Comparison of ENCODE assay signal across 15 cellular contexts in genomic region chr9:104903609-104904008, GRCh38. TPM values are rescaled to one million over a fixed set of nuclear protein-coding genes. Genes with fewer than 3 reads are reported as not detected.
A peak's percentile ranks its signal among the peaks of the same experiment; 100 is the strongest.
DNase-seq lines count a peak whose midpoint lies in the region; ATAC-seq and TF ChIP-seq lines count a peak whose summit lies in the region.
"Had no signal": no experiment of that assay in that cellular context is flagged by ENCODE, and none has a peak within 500 bp of the region (broad histone marks: within the 10 kb centered on the region; RNA-seq: fewer than 3 reads in every experiment).

No MANE protein-coding gene starts in this region.

- DNase-seq in EL (peak; percentile 13), RWPE1 (ENCODE audit: low spot score) (no peak), fibroblast of mammary gland (ENCODE audit: low read depth) (peak; percentile 73), mucosa of descending colon (no peak), HUDEP-2 (lab: John Stamatoyannopoulos, UW; ENCODE audit: unreplicated experiment in 76 of 76) (no peak), mesenteric fat pad (ENCODE audit: low spot score) (no peak)
- DNase-seq in activated CD4-positive, CD25-positive, alpha-beta regulatory T cell treated with anti-CD3 and anti-CD28 coated beads, Interleukin-2, amount 50 U/mL, for 72 hours: no peak
- DNase-seq: GF-D8, kidney glomerular epithelial cell, NCI-H1694 treated with DMSO at 0.1 percent for 48 hours, NCI-H526 treated with DMSO at 0.1 percent for 48 hours had no signal

- H3K36me3 ChIP-seq in mucosa of descending colon (ENCODE audit: low read depth): no peaks in the 10 kb centered on the region

- intact Hi-C loops in mucosa of descending colon (cut with DNase I, micrococcal nuclease): no loop called here

- POLR2A ChIA-PET in RWPE1 (lab: Yijun Ruan, JAX; ENCODE audit: low non-redundant PET): no interaction called here

- no peak for TF ChIP-seq CTCF in RWPE1 (conservative IDR thresholded peaks at IDR 0.05; ENCODE audit: low read depth)
- no peak for TF ChIP-seq CTCF in fibroblast of mammary gland (conservative IDR thresholded peaks at IDR 0.05; ENCODE audit: control insufficient read depth, insufficient read depth, low read depth, low read length)
- no peak for TF ChIP-seq CTCF in mucosa of descending colon (IDR thresholded peaks at IDR 0.05)

- CTCF ChIA-PET in RWPE1 (lab: Yijun Ruan, JAX): interaction anchor here (0.6 to 0.7 kb wide), 3 partner anchors 14 to 495 kb away, joined by 3 to 4 read pairs (median 3); no protein-coding TSS in a partner anchor

- no peaks in the 10 kb centered on the region for H3K9me3 ChIP-seq in mucosa of descending colon
- H3K9me3 ChIP-seq: heart left ventricle had no signal

- ATAC-seq in mucosa of descending colon: peak; percentile 37
- no peak for ATAC-seq in GM19324 (IDR thresholded peaks at IDR 0.05; ENCODE audit: low FRiP score, unreplicated experiment)
- ATAC-seq: activated T-helper 17 cell treated with anti-CD3 and anti-CD28 coated beads, Interleukin-2, amount 50 U/mL, for 72 hours had no signal

- H3K4me3 ChIP-seq in fibroblast of mammary gland (ENCODE audit: control insufficient read depth, low read depth, low read length) (no peak overlapping the region), mucosa of descending colon (no peak overlapping the region)
- H3K4me3 ChIP-seq: heart left ventricle had no signal

- H3K27ac ChIP-seq in RWPE1: peak overlapping the region; percentile 15; the same call in 1 of the 2 replicates
- H3K27ac ChIP-seq: epithelial cell of prostate had no signal

- H3K4me1 ChIP-seq in mucosa of descending colon (ENCODE audit: low read depth): peaks cover 10% of the 10 kb centered on the region

RNA-seq across cellular contexts. Expression of gene ABCA1, which starts 24.3 kb away (rescaled TPM):
- total RNA-seq in mucosa of descending colon (100 to 1,000 TPM in 1 of 3 donors, 10 to 100 TPM in 2; 26.6 to 111 (median 36.8) TPM), mesenteric fat pad (162 TPM)

Comparison
In these comparisons a context has a peak if more than half of its experiments do, and no peak if none do; other contexts are left out.
1. DNase-seq: peak in EL (single experiment) and fibroblast of mammary gland (single experiment); none in RWPE1 (single experiment), mucosa of descending colon (0 of 3), HUDEP-2 (0 of 76), mesenteric fat pad (single experiment) and activated CD4-positive, CD25-positive, alpha-beta regulatory T cell treated with anti-CD3 and anti-CD28 coated beads, Interleukin-2, amount 50 U/mL, for 72 hours (single experiment).